ENCODE assay signal across 23 cellular contexts in genomic region chr3:47152578-47152977, GRCh38. TPM values are rescaled to one million over a fixed set of nuclear protein-coding genes. Genes with fewer than 3 reads are reported as not detected.
DNase-seq lines count a peak whose midpoint lies in the region; ATAC-seq and TF ChIP-seq lines count a peak whose summit lies in the region.
"Had no signal": no experiment of that assay in that cellular context is flagged by ENCODE, and none has a peak within 500 bp of the region (broad histone marks: within the 10 kb centered on the region; RNA-seq: fewer than 3 reads in every experiment).

No MANE protein-coding gene starts in this region.

- H3K9me3 Mint-ChIP-seq in CD4-positive, alpha-beta T cell: no peaks in the 10 kb centered on the region
- H3K9me3 Mint-ChIP-seq in effector memory CD8-positive, alpha-beta T cell: no peaks in the 10 kb centered on the region
- H3K9me3 Mint-ChIP-seq in naive thymus-derived CD8-positive, alpha-beta T cell: no peaks in the 10 kb centered on the region
- H3K9me3 Mint-ChIP-seq: T-cell had no signal

- no peaks in the 10 kb centered on the region for H3K27me3 Mint-ChIP-seq in CD4-positive, alpha-beta T cell
- no peaks in the 10 kb centered on the region for H3K27me3 Mint-ChIP-seq in effector memory CD8-positive, alpha-beta T cell
- no peaks in the 10 kb centered on the region for H3K27me3 Mint-ChIP-seq in naive thymus-derived CD8-positive, alpha-beta T cell
- H3K27me3 Mint-ChIP-seq: activated CD4-positive, alpha-beta T cell treated with anti-CD3 and anti-CD28 coated beads for 36 hours; T-cell had no signal

- TF ChIP-seq CTCF in CD4-positive, alpha-beta T cell (IDR thresholded peaks at IDR 0.05): no peak
- no peak for TF ChIP-seq CTCF in Loucy (conservative IDR thresholded peaks at IDR 0.05; ENCODE audit: low read length)
- no peak for TF ChIP-seq CTCF in lower lobe of right lung (IDR thresholded peaks at IDR 0.05)

- peaks cover 19% of the 10 kb centered on the region for H3K36me3 Mint-ChIP-seq in CD4-positive, alpha-beta T cell (ENCODE audit: low read depth)
- H3K36me3 Mint-ChIP-seq in effector memory CD8-positive, alpha-beta T cell (ENCODE audit: insufficient read depth): no peaks in the 10 kb centered on the region
- H3K36me3 Mint-ChIP-seq in naive thymus-derived CD8-positive, alpha-beta T cell: peaks cover 0 to 7% (median 4%) of the 10 kb centered on the region in 3 donors

- peaks cover 89% of the 10 kb centered on the region for H4K20me1 ChIP-seq in Loucy (ENCODE audit: insufficient read depth, low read length, poor library complexity, severe bottlenecking)

- DNase-seq in CD4-positive, alpha-beta T cell: no peak
- DNase-seq in effector memory CD8-positive, alpha-beta T cell: no peak
- DNase-seq in naive thymus-derived CD8-positive, alpha-beta T cell: no peak
- DNase-seq in substantia nigra (lab: John Stamatoyannopoulos, UW) (no peak), lower lobe of right lung (no peak), LoVo (ENCODE audit: low spot score) (no peak), DMS53 (lab: John Stamatoyannopoulos, UW) (no peak)
- DNase-seq: activated CD4-positive, alpha-beta T cell treated with anti-CD3 and anti-CD28 coated beads for 36 hours; activated naive CD4-positive, alpha-beta T cell treated with anti-CD3 and anti-CD28 coated beads, Interleukin-2, amount 50 U/mL, for 16 hours; gastrocnemius medialis; GDM1; kidney glomerular epithelial cell; mammary epithelial cell; NCI-H1105 treated with DMSO at 0.1 percent for 48 hours; NCI-H2081; NCI-H446; posterior cingulate gyrus; SHP77; T-cell; uterus had no signal

- intact Hi-C loops in CD4-positive, alpha-beta T cell (cut with DNase I, micrococcal nuclease): no loop called here
- intact Hi-C loops in lower lobe of right lung (cut with DNase I): no loop called here

- H3K79me2 ChIP-seq in Loucy (ENCODE audit: insufficient read depth, low read length): peaks cover 100% of the 10 kb centered on the region

- no peaks in the 10 kb centered on the region for H3K27me3 ChIP-seq in CD4-positive, alpha-beta T cell (ENCODE audit: control insufficient read depth, insufficient read depth, low read length)
- H3K27me3 ChIP-seq in Loucy (ENCODE audit: insufficient read depth, low read length, poor library complexity, severe bottlenecking) (no peaks in the 10 kb centered on the region), lower lobe of right lung (ENCODE audit: low read depth) (no peaks in the 10 kb centered on the region)
- H3K27me3 ChIP-seq: ascending aorta, gastrocnemius medialis, uterus had no signal

- no peak for ATAC-seq in CD4-positive, alpha-beta T cell (ENCODE audit: poor library complexity)
- peak; percentile 43 for ATAC-seq in effector memory CD8-positive, alpha-beta T cell (replicated peaks)
- no peak for ATAC-seq in naive thymus-derived CD8-positive, alpha-beta T cell
- no peak for ATAC-seq in lower lobe of right lung
- ATAC-seq: activated CD4-positive, alpha-beta T cell treated with anti-CD3 and anti-CD28 coated beads for 36 hours; gastrocnemius medialis; HCT116; T-cell had no signal

- no peaks in the 10 kb centered on the region for H3K36me3 ChIP-seq in Loucy (ENCODE audit: insufficient read depth, low read length)
- no peaks in the 10 kb centered on the region for H3K36me3 ChIP-seq in lower lobe of right lung
- H3K36me3 ChIP-seq: ascending aorta, gastrocnemius medialis, uterus had no signal

- H3K4me2 ChIP-seq in Loucy (ENCODE audit: low read depth, low read length, poor library complexity, severe bottlenecking): peak overlapping the region; percentile 53

- peak overlapping the region; percentile 68 for H3K27ac Mint-ChIP-seq in CD4-positive, alpha-beta T cell
- H3K27ac Mint-ChIP-seq in effector memory CD8-positive, alpha-beta T cell: peak overlapping the region in 1 of 2 donors; percentile 44
- peak overlapping the region in 2 of 10 donors; percentile 7 to 53 for H3K27ac Mint-ChIP-seq in naive thymus-derived CD8-positive, alpha-beta T cell
- H3K27ac Mint-ChIP-seq: activated CD4-positive, alpha-beta T cell treated with anti-CD3 and anti-CD28 coated beads for 36 hours; T-cell had no signal

- CTCF ChIA-PET in CD4-positive, alpha-beta T cell (lab: Charles Lee): no interaction called here

- no peak overlapping the region for H2AFZ ChIP-seq in Loucy (ENCODE audit: low read length)

- H3F3A ChIP-seq in Loucy (ENCODE audit: low read depth): no peaks in the 10 kb centered on the region

- H3K9ac ChIP-seq in Loucy (ENCODE audit: low read depth, low read length, poor library complexity, severe bottlenecking): no peak overlapping the region

- H3K4me1 ChIP-seq in Loucy (ENCODE audit: insufficient read depth, low read length, poor library complexity, severe bottlenecking) (peaks cover 44% of the 10 kb centered on the region), lower lobe of right lung (peaks cover 47% of the 10 kb centered on the region)

- no peak overlapping the region for H3K4me3 Mint-ChIP-seq in CD4-positive, alpha-beta T cell
- H3K4me3 Mint-ChIP-seq in effector memory CD8-positive, alpha-beta T cell: peak overlapping the region; percentile 19 to 45
- H3K4me3 Mint-ChIP-seq in naive thymus-derived CD8-positive, alpha-beta T cell: peak overlapping the region in 8 of 10 donors; percentile 26 to 67 (median 42)
- H3K4me3 Mint-ChIP-seq: activated CD4-positive, alpha-beta T cell treated with anti-CD3 and anti-CD28 coated beads for 36 hours had no signal

- POLR2A ChIA-PET in CD4-positive, alpha-beta T cell (lab: Charles Lee): interaction anchor here (0.9 to 3.2 kb wide), 3 partner anchors 9 to 14 kb away, joined by 3 to 20 read pairs (median 3); partner anchors contain the start of gene SETD2
- POLR2A ChIA-PET in naive thymus-derived CD8-positive, alpha-beta T cell (lab: Charles Lee): no interaction called here

- H3K27ac ChIP-seq in CD4-positive, alpha-beta T cell (ENCODE audit: low read depth, low read length): no peak overlapping the region
- H3K27ac ChIP-seq in substantia nigra (ENCODE audit: low read depth, low read length, poor library complexity, severe bottlenecking) (no peak overlapping the region), lower lobe of right lung (no peak overlapping the region)
- H3K27ac ChIP-seq: ascending aorta, gastrocnemius medialis, uterus had no signal

- H3K9me3 ChIP-seq in CD4-positive, alpha-beta T cell (ENCODE audit: control insufficient read depth, low read length): no peaks in the 10 kb centered on the region
- H3K9me3 ChIP-seq in Loucy (ENCODE audit: insufficient read depth, low read depth, low read length) (no peaks in the 10 kb centered on the region), lower lobe of right lung (no peaks in the 10 kb centered on the region)
- H3K9me3 ChIP-seq: ascending aorta, gastrocnemius medialis, uterus had no signal

- no peaks in the 10 kb centered on the region for H3K9me2 ChIP-seq in Loucy (replicated peaks; ENCODE audit: low read depth, low read length)

- H3K4me3 ChIP-seq in Loucy (ENCODE audit: low read length, poor library complexity, severe bottlenecking) (peak overlapping the region; percentile 14), lower lobe of right lung (no peak overlapping the region)
- H3K4me3 ChIP-seq: ascending aorta, gastrocnemius medialis, uterus had no signal

- H3K4me1 Mint-ChIP-seq in CD4-positive, alpha-beta T cell (ENCODE audit: low read depth): peaks cover 76% of the 10 kb centered on the region
- H3K4me1 Mint-ChIP-seq in effector memory CD8-positive, alpha-beta T cell (ENCODE audit: low read depth in 2 of 2): peaks cover 43 to 76% of the 10 kb centered on the region in 2 donors
- peaks cover 19 to 88% (median 75%) of the 10 kb centered on the region in 4 donors for H3K4me1 Mint-ChIP-seq in naive thymus-derived CD8-positive, alpha-beta T cell

RNA-seq across cellular contexts. Expression of gene SETD2, which starts 11.3 kb away (rescaled TPM):
- 10 to 100 TPM; 87.3 to 87.4 TPM for total RNA-seq in CD4-positive, alpha-beta T cell
- total RNA-seq in naive thymus-derived CD8-positive, alpha-beta T cell: 10 to 100 TPM; 77.2 to 85.0 TPM
- polyA plus RNA-seq in naive thymus-derived CD8-positive, alpha-beta T cell: 10 to 100 TPM; 11.8 to 23.4 (median 14.3) TPM
- total RNA-seq in lower lobe of right lung: 47.9 TPM
